Comparison of ENCODE assay signal across 1 cellular context in genomic region chr2:190468814-190469569, GRCh38.
TF ChIP-seq lines count a peak whose summit lies in the region.

No MANE protein-coding gene starts in this region.

TF ChIP-seq in K562, 482 proteins besides CTCF, POLR2A, EP300 and RAD21 (continued from another document):
- TF ChIP-seq, protein P1, sequence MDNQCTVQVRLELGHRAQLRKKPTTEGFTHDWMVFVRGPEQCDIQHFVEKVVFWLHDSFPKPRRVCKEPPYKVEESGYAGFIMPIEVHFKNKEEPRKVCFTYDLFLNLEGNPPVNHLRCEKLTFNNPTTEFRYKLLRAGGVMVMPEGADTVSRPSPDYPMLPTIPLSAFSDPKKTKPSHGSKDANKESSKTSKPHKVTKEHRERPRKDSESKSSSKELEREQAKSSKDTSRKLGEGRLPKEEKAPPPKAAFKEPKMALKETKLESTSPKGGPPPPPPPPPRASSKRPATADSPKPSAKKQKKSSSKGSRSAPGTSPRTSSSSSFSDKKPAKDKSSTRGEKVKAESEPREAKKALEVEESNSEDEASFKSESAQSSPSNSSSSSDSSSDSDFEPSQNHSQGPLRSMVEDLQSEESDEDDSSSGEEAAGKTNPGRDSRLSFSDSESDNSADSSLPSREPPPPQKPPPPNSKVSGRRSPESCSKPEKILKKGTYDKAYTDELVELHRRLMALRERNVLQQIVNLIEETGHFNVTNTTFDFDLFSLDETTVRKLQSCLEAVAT (IDR thresholded peaks at IDR 0.05) = no peak
- TF ChIP-seq DPF2 (IDR thresholded peaks at IDR 0.05) (peak; percentile 88), NFE2 (IDR thresholded peaks at IDR 0.05; ENCODE audit: low read depth) (peak; percentile 82), DIDO1 (tag; IDR thresholded peaks at IDR 0.05; ENCODE audit: low read depth) (no peak), HSF4 (CRISPR knock-in tag; IDR thresholded peaks at IDR 0.05; ENCODE audit: borderline replicate concordance) (no peak), ZKSCAN1 (IDR thresholded peaks at IDR 0.05; ENCODE audit: low read depth, low read length) (no peak), U2AF2 (optimal IDR thresholded peaks at IDR 0.05; ENCODE audit: low read depth, low read length) (no peak), CUX1 (CRISPR knock-in tag; IDR thresholded peaks at IDR 0.05) (0 out of 2 replicates have a peak, but pooled peaks have one; percentile 10), BMI1 (IDR thresholded peaks at IDR 0.05; ENCODE audit: low read length) (no peak), SREBF2 (CRISPR knock-in tag; IDR thresholded peaks at IDR 0.05) (no peak), SOX6 (IDR thresholded peaks at IDR 0.05) (peak; percentile 89), CTBP1 (IDR thresholded peaks at IDR 0.05; ENCODE audit: borderline replicate concordance) (peak; percentile 64; the same call in 1 of the 2 replicates), KAT7 (CRISPR knock-in tag; IDR thresholded peaks at IDR 0.05; ENCODE audit: borderline replicate concordance) (no peak), CBFA2T3 (IDR thresholded peaks at IDR 0.05) (0 out of 2 replicates have a peak, but pooled peaks have one; percentile 33), CHD2 (IDR thresholded peaks at IDR 0.05; ENCODE audit: low read depth, low read length) (no peak), C11orf30 (IDR thresholded peaks at IDR 0.05; ENCODE audit: low read depth) (peak; percentile 67), TCF7L2 (IDR thresholded peaks at IDR 0.05; ENCODE audit: low read depth, low read length) (no peak), ZNF592 (IDR thresholded peaks at IDR 0.05) (peak; percentile 46; the same call in 1 of the 2 replicates), MAZ (CRISPR knock-in tag; conservative IDR thresholded peaks at IDR 0.05 in 1 of 2, IDR thresholded peaks at IDR 0.05 in 1 of 2) (no peak), RCOR1 (IDR thresholded peaks at IDR 0.05; ENCODE audit: borderline replicate concordance in 1 of 2, low read depth in 2 of 2, low read length in 2 of 2) (peak in 1 of 2 experiments; percentile 74; a peak in 2 of 4 replicates), MAFK (IDR thresholded peaks at IDR 0.05; ENCODE audit: low read length) (peak; percentile 50), ZC3H11A (IDR thresholded peaks at IDR 0.05; ENCODE audit: low read depth, low read length) (no peak), CCNT2 (IDR thresholded peaks at IDR 0.05; ENCODE audit: borderline replicate concordance, extremely low read depth, insufficient read length, low read depth, low read length) (peak; percentile 36), MEIS2 (IDR thresholded peaks at IDR 0.05; ENCODE audit: partially characterized antibody) (peak; percentile 65), FOSL1 (tag; conservative IDR thresholded peaks at IDR 0.05) (peak; percentile 44; the same call in 1 of the 2 replicates), TEAD4 (IDR thresholded peaks at IDR 0.05; ENCODE audit: low read length) (peak; percentile 58; the same call in 1 of the 2 replicates), TEAD4 (CRISPR knock-in tag; IDR thresholded peaks at IDR 0.05; ENCODE audit: borderline replicate concordance) (no peak), ARID1B (IDR thresholded peaks at IDR 0.05) (peak; percentile 77), HMG20A (CRISPR knock-in tag; conservative IDR thresholded peaks at IDR 0.05) (no peak), NFIC (IDR thresholded peaks at IDR 0.05) (peak; percentile 97), NCOA1 (IDR thresholded peaks at IDR 0.05; ENCODE audit: low read depth) (no peak), SMARCE1 (IDR thresholded peaks at IDR 0.05) (peak; percentile 81)
